In the genomic region with DNA sequence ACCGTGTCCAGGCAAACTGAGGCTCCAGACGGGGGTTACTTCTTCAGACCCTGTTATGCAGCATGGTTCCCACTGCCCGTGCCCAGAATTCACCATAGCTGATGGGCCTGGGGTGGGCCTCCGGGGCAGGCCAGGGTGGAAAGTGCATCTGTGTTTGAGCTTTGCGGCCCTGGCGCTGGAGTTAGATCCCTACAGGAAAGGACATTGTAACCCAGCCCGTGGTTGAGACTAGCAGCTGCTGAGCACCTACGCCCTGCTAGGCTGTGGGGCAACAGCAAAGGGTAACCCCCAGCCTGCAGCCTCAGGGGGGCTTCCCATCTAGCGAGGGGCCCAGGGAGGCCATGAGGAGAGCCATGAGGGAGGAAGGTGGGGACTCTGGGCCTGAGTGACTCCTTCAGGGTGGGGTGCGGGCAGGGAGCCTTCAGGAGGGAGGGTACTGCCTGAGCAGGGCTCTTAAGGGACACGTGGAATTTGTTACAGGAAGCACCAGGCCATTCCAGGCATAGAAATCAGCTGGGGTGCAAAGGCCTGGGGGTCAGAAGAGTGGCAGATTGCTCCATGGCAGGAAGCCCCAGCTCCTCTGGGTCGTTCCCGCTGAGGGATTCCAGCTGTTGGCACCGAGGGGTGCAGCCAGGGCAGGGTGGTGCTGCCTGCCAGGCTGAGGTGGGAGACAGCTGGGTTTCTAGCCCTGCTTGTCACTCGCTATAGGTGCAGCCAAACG, we compare ENCODE assay signal across 12 cellular contexts. TPM values are rescaled to one million over a fixed set of nuclear protein-coding genes. Genes with fewer than 3 reads are reported as not detected.
DNase-seq lines count a peak whose midpoint lies in the region; ATAC-seq, FAIRE-seq and TF ChIP-seq lines count a peak whose summit lies in the region.
"Had no signal": no experiment of that assay in that cellular context is flagged by ENCODE, and none has a peak within 500 bp of the region (broad histone marks: within the 10 kb centered on the region; RNA-seq: fewer than 3 reads in every experiment).

No MANE protein-coding gene starts in this region.

- H2AFZ ChIP-seq in neuronal stem cell (ENCODE audit: low read length): peak overlapping the region; percentile 8

- no CpG with 5 or more reads among the region's 16 CpGs for WGBS in neuronal stem cell (ENCODE audit: extremely low coverage in 2 of 2, insufficient read length in 2 of 2, insufficient replicate concordance in 1 of 2), 2 donors

- H3K14ac ChIP-seq in neuronal stem cell (ENCODE audit: low read length): no peak overlapping the region

- no peak for FAIRE-seq in GM12891 (lab: Jason Lieb, UNC)
- FAIRE-seq: GM19239 had no signal

- no peaks in the 10 kb centered on the region for H3K36me3 ChIP-seq in neuronal stem cell (replicated peaks in 1 of 2; ENCODE audit: control insufficient read depth in 2 of 2, insufficient read depth in 2 of 2, low read length in 2 of 2)

- peak overlapping the region; percentile 58 for H3K18ac ChIP-seq in neuronal stem cell (ENCODE audit: low read length)

- H3K9ac ChIP-seq in neuronal stem cell (ENCODE audit: low read depth, low read length, poor library complexity): peak overlapping the region; percentile 64

- H3K4me2 ChIP-seq in neuronal stem cell (ENCODE audit: insufficient read depth, low read length, poor library complexity, severe bottlenecking): no peak overlapping the region

- peak overlapping the region; percentile 89 for H2BK5ac ChIP-seq in neuronal stem cell (ENCODE audit: low read length)

- H3K4ac ChIP-seq in neuronal stem cell (ENCODE audit: low read length): peak overlapping the region; percentile 60

- H3K23ac ChIP-seq in neuronal stem cell (ENCODE audit: low read depth, low read length, poor library complexity): peak overlapping the region; percentile 44

- ATAC-seq in Right ventricle myocardium inferior (peak; percentile 7), Right ventricle myocardium superior (ENCODE audit: poor library complexity) (peak; percentile 16), HG02610 (IDR thresholded peaks at IDR 0.05; ENCODE audit: unreplicated experiment) (no peak), HG03039 (IDR thresholded peaks at IDR 0.05; ENCODE audit: unreplicated experiment) (no peak)

- H3K79me1 ChIP-seq in neuronal stem cell (ENCODE audit: low read depth, low read length): no peaks in the 10 kb centered on the region

- H4K91ac ChIP-seq in neuronal stem cell (ENCODE audit: low read depth, low read length, poor library complexity): peak overlapping the region; percentile 73

- H3K27me3 ChIP-seq in neuronal stem cell (ENCODE audit: control insufficient read depth in 3 of 3, insufficient read depth in 3 of 3, low read depth in 1 of 3, low read length in 3 of 3): no peaks in the 10 kb centered on the region

- peak overlapping the region; percentile 90 for H2BK120ac ChIP-seq in neuronal stem cell (ENCODE audit: low read depth, low read length)

- intact Hi-C loops in Right ventricle myocardium inferior (cut with DNase I) (no loop called here), cardiac septum (cut with DNase I) (no loop called here), Right ventricle myocardium superior (cut with DNase I) (no loop called here)

- TF ChIP-seq POLR2A in GM12891 (IDR thresholded peaks at IDR 0.05; ENCODE audit: low read depth, low read length): no peak

- H3K4me3 ChIP-seq in neuronal stem cell (ENCODE audit: low read length in 2 of 2): no peak overlapping the region

- H3K4me1 ChIP-seq in neuronal stem cell (ENCODE audit: control insufficient read depth in 2 of 2, insufficient read depth in 1 of 2, low read depth in 1 of 2, low read length in 2 of 2): peaks cover 11 to 21% of the 10 kb centered on the region in 2 donors

- H2BK15ac ChIP-seq in neuronal stem cell (ENCODE audit: low read length): peak overlapping the region; percentile 57

- DNase-seq in Right ventricle myocardium inferior (ENCODE audit: missing footprints) (no peak), cardiac septum (ENCODE audit: low spot score) (no peak), Right ventricle myocardium superior (no peak), neuronal stem cell (ENCODE audit: low spot score) (no peak), GM12891 (ENCODE audit: insufficient read length, low spot score) (no peak)
- DNase-seq in activated CD8-positive, alpha-beta memory T cell treated with anti-CD3 and anti-CD28 coated beads, Interleukin-2, amount 50 U/mL, for 48 hours: no peak
- DNase-seq: activated CD8-positive, alpha-beta memory T cell treated with anti-CD3 and anti-CD28 coated beads, Interleukin-2, amount 50 U/mL, for 4 hours; NCI-H1417; T1000 had no signal

- H3K27ac ChIP-seq in neuronal stem cell (replicated peaks; ENCODE audit: low read length): no peak overlapping the region

- peak overlapping the region; percentile 95 for H2AK5ac ChIP-seq in neuronal stem cell (ENCODE audit: low read depth, low read length)

- peaks cover 0 to 3% of the 10 kb centered on the region in 2 donors for H3K9me3 ChIP-seq in neuronal stem cell (replicated peaks in 1 of 2; ENCODE audit: control insufficient read depth in 2 of 2, insufficient read depth in 1 of 2, low read depth in 1 of 2, low read length in 2 of 2)

- H2BK12ac ChIP-seq in neuronal stem cell (ENCODE audit: low read length): peak overlapping the region; percentile 91

- no peak overlapping the region for H4K8ac ChIP-seq in neuronal stem cell (ENCODE audit: low read depth, low read length)

TF ChIP-seq in GM12891, 5 proteins besides CTCF, POLR2A, EP300 and RAD21:
- no peak for TF ChIP-seq POLR2AphosphoS5 (IDR thresholded peaks at IDR 0.05; ENCODE audit: low read depth, low read length)
- TF ChIP-seq SPI1 (IDR thresholded peaks at IDR 0.05; ENCODE audit: low read depth, low read length): no peak
- no peak for TF ChIP-seq TAF1 (IDR thresholded peaks at IDR 0.05; ENCODE audit: low read depth, low read length)
- TF ChIP-seq PAX5 (IDR thresholded peaks at IDR 0.05; ENCODE audit: insufficient read depth, low read length, severe bottlenecking): no peak

RNA-seq across cellular contexts. Expression of a gene that starts 18.9 kb away (rescaled TPM):
- total RNA-seq in Right ventricle myocardium inferior: 19.0 TPM
- 15.5 TPM for total RNA-seq in cardiac septum
- total RNA-seq in Right ventricle myocardium superior: 13.7 TPM
- 0.73 TPM for polyA plus RNA-seq in neuronal stem cell (2013, experiment 1 of 2)
- 0.68 TPM for polyA plus RNA-seq in neuronal stem cell (2013, experiment 2 of 2)
- polyA plus RNA-seq in GM12891 (2012; ENCODE audit: low read depth, missing spikeins): 27.3 TPM

RNA-seq across cellular contexts. Expression of a gene that starts 44.1 kb away (rescaled TPM):
- total RNA-seq in Right ventricle myocardium inferior (105 TPM), cardiac septum (68.2 TPM), Right ventricle myocardium superior (63.3 TPM)
- polyA plus RNA-seq in neuronal stem cell (2013, experiment 1 of 2): 4.5 TPM
- polyA plus RNA-seq in neuronal stem cell (2013, experiment 2 of 2): 4.2 TPM
- polyA plus RNA-seq in GM12891 (2012; ENCODE audit: low read depth, missing spikeins): 5.5 TPM

Comparison
In these comparisons a context has a peak if more than half of its experiments do, and no peak if none do; other contexts are left out.
1. ATAC-seq: peak in Right ventricle myocardium inferior (single experiment) and Right ventricle myocardium superior (single experiment); none in HG02610 (single experiment) and HG03039 (single experiment).